Comparison of ENCODE assay signal across 20 cellular contexts in the genomic region with DNA sequence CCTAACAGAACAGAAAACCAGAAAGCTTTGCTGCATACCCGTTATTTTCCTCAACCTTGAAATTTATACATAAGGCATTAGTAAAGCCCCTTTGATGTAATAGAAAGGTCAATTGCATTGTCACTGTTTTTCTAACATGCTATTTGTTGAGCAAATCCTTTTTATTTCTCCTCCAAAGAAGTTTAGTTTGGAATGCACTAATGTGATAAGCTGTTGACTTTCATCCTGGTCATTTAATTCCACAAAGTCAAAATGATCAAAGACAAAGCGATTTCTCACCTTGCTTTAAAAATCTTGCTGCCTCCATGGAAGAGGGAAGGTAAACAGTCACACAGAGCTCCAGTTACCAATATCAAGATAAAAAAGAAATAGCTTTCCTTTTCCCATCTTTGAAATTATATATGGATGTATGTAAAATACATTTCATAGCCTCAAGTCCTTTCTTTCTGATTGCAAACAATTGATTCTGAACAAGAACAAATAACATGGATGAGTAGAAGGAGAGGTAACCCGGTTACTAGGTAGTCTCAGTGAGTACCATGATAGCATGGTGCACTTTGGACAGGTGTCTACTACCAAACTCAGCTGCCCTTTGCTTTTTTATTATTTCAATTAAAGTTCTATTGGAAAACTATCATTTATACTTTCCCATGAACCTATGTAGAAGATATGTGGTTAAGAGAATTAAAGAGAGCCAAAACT.
A peak's percentile ranks its signal among the peaks of the same experiment; 100 is the strongest.
DNase-seq lines count a peak whose midpoint lies in the region; ATAC-seq, FAIRE-seq and TF ChIP-seq lines count a peak whose summit lies in the region.
"Had no signal": no experiment of that assay in that cellular context is flagged by ENCODE, and none has a peak within 500 bp of the region (broad histone marks: within the 10 kb centered on the region; RNA-seq: fewer than 3 reads in every experiment).

No MANE protein-coding gene starts in this region.

- H3K36me3 ChIP-seq in HepG2 (replicated peaks in 1 of 2; ENCODE audit: control insufficient read depth in 1 of 2, insufficient read depth in 2 of 2, low read length in 2 of 2) (no peaks in the 10 kb centered on the region), right lobe of liver (no peaks in the 10 kb centered on the region), vagina (no peaks in the 10 kb centered on the region)
- H3K36me3 ChIP-seq: BLaER1 treated with 17β-estradiol and CSF1 and Interleukin-3, amounts not matched to agents 10 nM and 100 nM had no signal

- no peaks in the 10 kb centered on the region for H3K79me2 ChIP-seq in HepG2 (ENCODE audit: insufficient read depth, low read length)

- peak in 1 of 2 experiments; percentile 95; a peak in 2 of 4 replicates for TF ChIP-seq EP300 in HepG2 (IDR thresholded peaks at IDR 0.05; ENCODE audit: low read depth in 2 of 2, low read length in 2 of 2)
- peak; percentile 86 for TF ChIP-seq EP300 in HepG2 (CRISPR knock-in tag; IDR thresholded peaks at IDR 0.05; ENCODE audit: borderline replicate concordance)

- H3K27me3 ChIP-seq in HepG2 (ENCODE audit: control insufficient read depth in 1 of 2, insufficient read depth in 2 of 2, low read length in 2 of 2), result no peaks in the 10 kb centered on the region
- no peaks in the 10 kb centered on the region for H3K27me3 ChIP-seq in right lobe of liver
- H3K27me3 ChIP-seq in vagina, result no peaks in the 10 kb centered on the region
- H3K27me3 ChIP-seq: BLaER1 treated with 17β-estradiol and CSF1 and Interleukin-3, amounts not matched to agents 10 nM and 100 nM had no signal

- ATAC-seq in HepG2, result peak; percentile 73
- ATAC-seq in right lobe of liver, result no peak
- ATAC-seq in left colon, result peak; percentile 37
- ATAC-seq: A549; CD8-positive, alpha-beta T cell had no signal

- CTCF ChIA-PET in HepG2 (lab: Yijun Ruan, JAX; ENCODE audit: low intra/inter-chr PET ratio, low total read pairs), result no interaction called here

- H3K27ac ChIP-seq in HepG2 (ENCODE audit: extremely low read length, insufficient read depth, low read length) (peak overlapping the region; percentile 69), right lobe of liver (no peak overlapping the region), vagina (no peak overlapping the region)
- H3K27ac ChIP-seq: 22Rv1; A549; BLaER1 treated with 17β-estradiol and CSF1 and Interleukin-3, amounts not matched to agents 10 nM and 100 nM; C4-2B had no signal

- peak overlapping the region; percentile 45 for H3K4me2 ChIP-seq in HepG2 (ENCODE audit: low read depth, low read length)
- H3K4me2 ChIP-seq: A549; BLaER1 treated with 17β-estradiol and CSF1 and Interleukin-3, amounts not matched to agents 10 nM and 100 nM had no signal

- peaks cover 41% of the 10 kb centered on the region for H3K4me1 ChIP-seq in HepG2 (ENCODE audit: insufficient read depth, low read length)
- H3K4me1 ChIP-seq in right lobe of liver, result no peaks in the 10 kb centered on the region
- no peaks in the 10 kb centered on the region for H3K4me1 ChIP-seq in vagina
- H3K4me1 ChIP-seq: A549; BLaER1 treated with 17β-estradiol and CSF1 and Interleukin-3, amounts not matched to agents 10 nM and 100 nM; Caco-2 had no signal

- TF ChIP-seq CTCF in HepG2 (CRISPR knock-in tag; IDR thresholded peaks at IDR 0.05) (no peak), right lobe of liver (IDR thresholded peaks at IDR 0.05) (no peak), GM13977 (IDR thresholded peaks at IDR 0.05; ENCODE audit: extremely low read depth, insufficient read depth, missing control alignments) (no peak), vagina (IDR thresholded peaks at IDR 0.05) (no peak)

- no peak overlapping the region for H2AFZ ChIP-seq in HepG2 (ENCODE audit: low read length)

- TF ChIP-seq RAD21 in HepG2 (CRISPR knock-in tag; IDR thresholded peaks at IDR 0.05), result no peak

- WGBS in HepG2 (ENCODE audit: low lambda C conversion rate), result 11% methylated on average over 3 of the region's 3 CpGs
- 57% methylated on average over 3 of the region's 3 CpGs for WGBS in right lobe of liver (ENCODE audit: insufficient coverage, low coverage, low lambda C conversion rate, missing lambda C conversion rate)

- in situ Hi-C loops in HepG2 (cut with HindIII; ENCODE audit: extremely low pct_ligation_motif_present, low pct_unique_long_range_greater_than_20kb) (no loop called here), GM13977 (cut with MboI; ENCODE audit: low pct_unique_long_range_greater_than_20kb, low sequenced_read_pairs, unreplicated experiment) (no loop called here)

- H3K9me3 ChIP-seq in HepG2 (ENCODE audit: low read length) (no peaks in the 10 kb centered on the region), right lobe of liver (no peaks in the 10 kb centered on the region), vagina (no peaks in the 10 kb centered on the region)
- H3K9me3 ChIP-seq: A549, Caco-2 had no signal

- peak; percentile 94 for DNase-seq in HepG2 (ENCODE audit: low spot score)
- no peak for DNase-seq in right lobe of liver
- DNase-seq in left colon, result no peak
- no peak for DNase-seq in GM13977 (ENCODE audit: low spot score)
- DNase-seq in vagina (ENCODE audit: extremely low spot score in 2 of 2), result no peak
- DNase-seq: AML-193; Caco-2; Calu3; CD4-positive, alpha-beta T cell; CD8-positive, alpha-beta T cell; DMS79 treated with DMSO at 0.1 percent for 48 hours; GF-D8 had no signal

- H3K4me3 ChIP-seq in HepG2 (replicated peaks in 1 of 3; ENCODE audit: insufficient read depth in 1 of 3, low read depth in 2 of 3, low read length in 3 of 3) (peak overlapping the region in 1 of 3 experiments; percentile 1; a peak in 1 of 6 replicates), right lobe of liver (no peak overlapping the region), vagina (no peak overlapping the region)
- H3K4me3 ChIP-seq: A549; BLaER1 treated with 17β-estradiol and CSF1 and Interleukin-3, amounts not matched to agents 10 nM and 100 nM had no signal

- no peak for TF ChIP-seq POLR2A in HepG2 (IDR thresholded peaks at IDR 0.05; ENCODE audit: insufficient read depth in 1 of 2, low read depth in 2 of 2, low read length in 2 of 2)
- TF ChIP-seq POLR2A in right lobe of liver (IDR thresholded peaks at IDR 0.05), result no peak
- no peak for TF ChIP-seq POLR2A in vagina (IDR thresholded peaks at IDR 0.05)

- BruUV-seq in HepG2 (replicated peaks; lab: Mats Ljungman, UMichigan), result no TSS peak

- POLR2A ChIA-PET in HepG2 (lab: Yijun Ruan, JAX), result interaction anchor here (0.8 kb wide), 1 partner anchor 33 kb away, joined by 3 read pairs; no protein-coding TSS in a partner anchor

- intact Hi-C loops in HepG2 (cut with micrococcal nuclease; ENCODE audit: unreplicated experiment), result no loop called here
- intact Hi-C loops in right lobe of liver (cut with DNase I), result no loop called here
- intact Hi-C loops in left colon (cut with DNase I, micrococcal nuclease), result loop anchor here in 1 of 2 donors (10.0 kb wide), 1 partner anchor 300 kb away; no protein-coding TSS in a partner anchor
- intact Hi-C loops in vagina (cut with DNase I), result no loop called here

- FAIRE-seq in HepG2 (lab: Jason Lieb, UNC), result peak; percentile 28
- FAIRE-seq: A549, D721Med, G401.6, GM12891, GM18507 had no signal

- H3K9ac ChIP-seq in HepG2 (ENCODE audit: insufficient read depth, low read depth, low read length), result 0 out of 2 replicates have a peak overlapping the region, but pooled peaks have one; percentile 4
- H3K9ac ChIP-seq: BLaER1 treated with 17β-estradiol and CSF1 and Interleukin-3, amounts not matched to agents 10 nM and 100 nM had no signal

- no peaks in the 10 kb centered on the region for H4K20me1 ChIP-seq in HepG2 (ENCODE audit: insufficient read depth, low read length)
- H4K20me1 ChIP-seq: BLaER1 treated with 17β-estradiol and CSF1 and Interleukin-3, amounts not matched to agents 10 nM and 100 nM had no signal

TF ChIP-seq in HepG2, 621 proteins besides CTCF, POLR2A, EP300 and RAD21 (continues in another document):
- TF ChIP-seq NONO (IDR thresholded peaks at IDR 0.05), result no peak
- no peak for TF ChIP-seq NONO (CRISPR knock-in tag; conservative IDR thresholded peaks at IDR 0.05)
- peak; percentile 39; the same call in 1 of the 2 replicates for TF ChIP-seq ZNF264 (CRISPR knock-in tag; IDR thresholded peaks at IDR 0.05)
- no peak for TF ChIP-seq RBAK (CRISPR knock-in tag; IDR thresholded peaks at IDR 0.05)
- TF ChIP-seq KAT2B (IDR thresholded peaks at IDR 0.05; ENCODE audit: borderline replicate concordance, low read depth, low read length), result no peak
- TF ChIP-seq, protein P1, sequence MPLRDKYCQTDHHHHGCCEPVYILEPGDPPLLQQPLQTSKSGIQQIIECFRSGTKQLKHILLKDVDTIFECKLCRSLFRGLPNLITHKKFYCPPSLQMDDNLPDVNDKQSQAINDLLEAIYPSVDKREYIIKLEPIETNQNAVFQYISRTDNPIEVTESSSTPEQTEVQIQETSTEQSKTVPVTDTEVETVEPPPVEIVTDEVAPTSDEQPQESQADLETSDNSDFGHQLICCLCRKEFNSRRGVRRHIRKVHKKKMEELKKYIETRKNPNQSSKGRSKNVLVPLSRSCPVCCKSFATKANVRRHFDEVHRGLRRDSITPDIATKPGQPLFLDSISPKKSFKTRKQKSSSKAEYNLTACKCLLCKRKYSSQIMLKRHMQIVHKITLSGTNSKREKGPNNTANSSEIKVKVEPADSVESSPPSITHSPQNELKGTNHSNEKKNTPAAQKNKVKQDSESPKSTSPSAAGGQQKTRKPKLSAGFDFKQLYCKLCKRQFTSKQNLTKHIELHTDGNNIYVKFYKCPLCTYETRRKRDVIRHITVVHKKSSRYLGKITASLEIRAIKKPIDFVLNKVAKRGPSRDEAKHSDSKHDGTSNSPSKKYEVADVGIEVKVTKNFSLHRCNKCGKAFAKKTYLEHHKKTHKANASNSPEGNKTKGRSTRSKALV (CRISPR knock-in tag; IDR thresholded peaks at IDR 0.05), result no peak
- no peak for TF ChIP-seq ZNF629 (CRISPR knock-in tag; conservative IDR thresholded peaks at IDR 0.05)
- TF ChIP-seq, protein P2, sequence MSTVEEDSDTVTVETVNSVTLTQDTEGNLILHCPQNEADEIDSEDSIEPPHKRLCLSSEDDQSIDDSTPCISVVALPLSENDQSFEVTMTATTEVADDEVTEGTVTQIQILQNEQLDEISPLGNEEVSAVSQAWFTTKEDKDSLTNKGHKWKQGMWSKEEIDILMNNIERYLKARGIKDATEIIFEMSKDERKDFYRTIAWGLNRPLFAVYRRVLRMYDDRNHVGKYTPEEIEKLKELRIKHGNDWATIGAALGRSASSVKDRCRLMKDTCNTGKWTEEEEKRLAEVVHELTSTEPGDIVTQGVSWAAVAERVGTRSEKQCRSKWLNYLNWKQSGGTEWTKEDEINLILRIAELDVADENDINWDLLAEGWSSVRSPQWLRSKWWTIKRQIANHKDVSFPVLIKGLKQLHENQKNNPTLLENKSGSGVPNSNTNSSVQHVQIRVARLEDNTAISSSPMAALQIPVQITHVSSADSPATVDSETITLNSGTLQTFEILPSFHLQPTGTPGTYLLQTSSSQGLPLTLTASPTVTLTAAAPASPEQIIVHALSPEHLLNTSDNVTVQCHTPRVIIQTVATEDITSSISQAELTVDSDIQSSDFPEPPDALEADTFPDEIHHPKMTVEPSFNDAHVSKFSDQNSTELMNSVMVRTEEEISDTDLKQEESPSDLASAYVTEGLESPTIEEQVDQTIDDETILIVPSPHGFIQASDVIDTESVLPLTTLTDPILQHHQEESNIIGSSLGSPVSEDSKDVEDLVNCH (CRISPR knock-in tag; IDR thresholded peaks at IDR 0.05), result no peak
- no peak for TF ChIP-seq ARNT2 (CRISPR knock-in tag; IDR thresholded peaks at IDR 0.05; ENCODE audit: low read depth)
- TF ChIP-seq NCOA2 (CRISPR knock-in tag; IDR thresholded peaks at IDR 0.05), result peak; percentile 98

Comparison
In these comparisons a context has a peak if more than half of its experiments do, and no peak if none do; other contexts are left out.
1. ATAC-seq: peak in HepG2 (single experiment) and left colon (single experiment); none in right lobe of liver (0 of 4).